ENCODE assay signal across 13 cellular contexts in genomic region chr4:140739971-140740370, GRCh38. TPM values are rescaled to one million over a fixed set of nuclear protein-coding genes. Genes with fewer than 3 reads are reported as not detected.
DNase-seq lines count a peak whose midpoint lies in the region; ATAC-seq and TF ChIP-seq lines count a peak whose summit lies in the region.
"Had no signal": no experiment of that assay in that cellular context is flagged by ENCODE, and none has a peak within 500 bp of the region (broad histone marks: within the 10 kb centered on the region; RNA-seq: fewer than 3 reads in every experiment).

No MANE protein-coding gene starts in this region.

- CTCF ChIA-PET in mammary epithelial cell (lab: Charles Lee; ENCODE audit: low non-redundant PET): no interaction called here

- peaks cover 16% of the 10 kb centered on the region for H3K36me3 Mint-ChIP-seq in stimulated activated memory B cell treated with anti-CD40 and anti-IgM and Interleukin-4, amounts not matched to agents 10 μg/mL and 1 μg/mL and 100 μg/mL, for 72 hours

- no peak overlapping the region for H3K4me3 ChIP-seq in breast epithelium
- H3K4me3 ChIP-seq in mammary epithelial cell (replicated peaks in 1 of 3; ENCODE audit: insufficient read depth in 1 of 3, low read depth in 2 of 3, low read length in 3 of 3): no peak overlapping the region
- no peak overlapping the region for H3K4me3 ChIP-seq in epithelial cell of proximal tubule (ENCODE audit: low read depth, low read length)
- H3K4me3 ChIP-seq in mesodermal cell (ENCODE audit: extremely low read depth, insufficient read depth, low read length, poor library complexity, severe bottlenecking): no peak overlapping the region
- H3K4me3 ChIP-seq: BLaER1 treated with 17β-estradiol and CSF1 and Interleukin-3, amounts not matched to agents 10 nM and 100 nM; PC-9 had no signal

- H3K9ac ChIP-seq in mammary epithelial cell (ENCODE audit: insufficient read depth, low read length): no peak overlapping the region
- H3K9ac ChIP-seq: BLaER1 treated with 17β-estradiol and CSF1 and Interleukin-3, amounts not matched to agents 10 nM and 100 nM had no signal

- intact Hi-C loops in breast epithelium (cut with DNase I; ENCODE audit: low total_unique reads): no loop called here
- intact Hi-C loops in mammary epithelial cell (cut with micrococcal nuclease): no loop called here

- no peak overlapping the region for H2AFZ ChIP-seq in mammary epithelial cell (ENCODE audit: low read depth, low read length)
- H2AFZ ChIP-seq: PC-9 had no signal

- no TSS peak for BruUV-seq in mammary epithelial cell (replicated peaks; lab: Mats Ljungman, UMichigan)

- H3K36me3 ChIP-seq in breast epithelium: no peaks in the 10 kb centered on the region
- H3K36me3 ChIP-seq in mammary epithelial cell (ENCODE audit: insufficient read depth, low read length): no peaks in the 10 kb centered on the region
- H3K36me3 ChIP-seq in mesodermal cell (ENCODE audit: control insufficient read depth, insufficient read depth, low read length): no peaks in the 10 kb centered on the region
- H3K36me3 ChIP-seq: BLaER1 treated with 17β-estradiol and CSF1 and Interleukin-3, amounts not matched to agents 10 nM and 100 nM had no signal

- H3K4me2 ChIP-seq in mammary epithelial cell (ENCODE audit: insufficient read depth, low read depth, low read length): no peak overlapping the region
- H3K4me2 ChIP-seq: BLaER1 treated with 17β-estradiol and CSF1 and Interleukin-3, amounts not matched to agents 10 nM and 100 nM; PC-9 had no signal

- no peak for TF ChIP-seq CTCF in breast epithelium (IDR thresholded peaks at IDR 0.05)
- no peak for TF ChIP-seq CTCF in mammary epithelial cell (conservative IDR thresholded peaks at IDR 0.05 in 1 of 2, IDR thresholded peaks at IDR 0.05 in 1 of 2; ENCODE audit: extremely low read depth in 1 of 2, insufficient read depth in 1 of 2, low read depth in 1 of 2, low read length in 2 of 2)
- no peak for TF ChIP-seq CTCF in epithelial cell of proximal tubule (conservative IDR thresholded peaks at IDR 0.05; ENCODE audit: low read depth, low read length)

- peak overlapping the region; percentile 95 for H3K27ac Mint-ChIP-seq in stimulated activated memory B cell treated with anti-CD40 and anti-IgM and Interleukin-4, amounts not matched to agents 10 μg/mL and 1 μg/mL and 100 μg/mL, for 72 hours

- H3K9me3 ChIP-seq in breast epithelium (no peaks in the 10 kb centered on the region), mammary epithelial cell (replicated peaks; ENCODE audit: insufficient read depth, low read length) (no peaks in the 10 kb centered on the region), mesodermal cell (ENCODE audit: control insufficient read depth, low read length) (no peaks in the 10 kb centered on the region)
- H3K9me3 ChIP-seq: BLaER1 treated with 17β-estradiol and CSF1 and Interleukin-3, amounts not matched to agents 10 nM and 100 nM had no signal

- in situ Hi-C loops in mammary epithelial cell (cut with MboI; ENCODE audit: low sequenced_read_pairs in 2 of 2): no loop called here

- H3K27me3 ChIP-seq in breast epithelium (no peaks in the 10 kb centered on the region), mammary epithelial cell (ENCODE audit: insufficient read depth, low read length) (no peaks in the 10 kb centered on the region)
- H3K27me3 ChIP-seq: BLaER1 treated with 17β-estradiol and CSF1 and Interleukin-3, amounts not matched to agents 10 nM and 100 nM had no signal

- no peaks in the 10 kb centered on the region for H4K20me1 ChIP-seq in mammary epithelial cell (ENCODE audit: insufficient read depth, low read length)

- no peak for TF ChIP-seq POLR2A in breast epithelium (IDR thresholded peaks at IDR 0.05)

- no peak overlapping the region for H3K4me3 Mint-ChIP-seq in stimulated activated memory B cell treated with anti-CD40 and anti-IgM and Interleukin-4, amounts not matched to agents 10 μg/mL and 1 μg/mL and 100 μg/mL, for 72 hours

- no peak for DNase-seq in breast epithelium (ENCODE audit: low spot score in 2 of 2)
- DNase-seq in mammary epithelial cell: no peak
- peak; percentile 59 for DNase-seq in epithelial cell of proximal tubule (ENCODE audit: low read depth)
- DNase-seq in activated gamma-delta T cell (lab: John Stamatoyannopoulos, UW): no peak
- DNase-seq in amygdala (lab: John Stamatoyannopoulos, UW): no peak
- no peak for DNase-seq in dedifferentiated amniotic fluid mesenchymal stem cell (ENCODE audit: extremely low spot score)
- DNase-seq: NCI-H1105 treated with DMSO at 0.1 percent for 48 hours, NCI-H1694 treated with DMSO at 0.1 percent for 48 hours, PC-9 had no signal

- dilution Hi-C loops in mammary epithelial cell (cut with HindIII; ENCODE audit: low sequenced_read_pairs): no loop called here

- ATAC-seq in stimulated activated memory B cell treated with anti-CD40 and anti-IgM and Interleukin-4, amounts not matched to agents 10 μg/mL and 1 μg/mL and 100 μg/mL, for 72 hours: no peak

- peaks cover 94% of the 10 kb centered on the region for H3K4me1 Mint-ChIP-seq in stimulated activated memory B cell treated with anti-CD40 and anti-IgM and Interleukin-4, amounts not matched to agents 10 μg/mL and 1 μg/mL and 100 μg/mL, for 72 hours

- H3K4me1 ChIP-seq in breast epithelium (peaks cover 0 to 15% of the 10 kb centered on the region in 2 donors), mammary epithelial cell (ENCODE audit: insufficient read depth, low read length) (peaks cover 49% of the 10 kb centered on the region), mesodermal cell (ENCODE audit: control insufficient read depth, insufficient read depth, low read length, poor library complexity, severe bottlenecking) (peaks cover 76% of the 10 kb centered on the region)

- H3K27ac ChIP-seq in breast epithelium (peak overlapping the region; percentile 36 to 66), mammary epithelial cell (ENCODE audit: insufficient read depth, low read depth, low read length) (no peak overlapping the region), mesodermal cell (ENCODE audit: low read depth, low read length, severe bottlenecking) (peak overlapping the region; percentile 85)
- H3K27ac ChIP-seq: 22Rv1; BLaER1 treated with 17β-estradiol and CSF1 and Interleukin-3, amounts not matched to agents 10 nM and 100 nM; PC-9 had no signal

- H3K27me3 Mint-ChIP-seq in stimulated activated memory B cell treated with anti-CD40 and anti-IgM and Interleukin-4, amounts not matched to agents 10 μg/mL and 1 μg/mL and 100 μg/mL, for 72 hours: no peaks in the 10 kb centered on the region

- no peaks in the 10 kb centered on the region for H3K9me3 Mint-ChIP-seq in stimulated activated memory B cell treated with anti-CD40 and anti-IgM and Interleukin-4, amounts not matched to agents 10 μg/mL and 1 μg/mL and 100 μg/mL, for 72 hours

- peaks cover 85% of the 10 kb centered on the region for H3K79me2 ChIP-seq in mammary epithelial cell (ENCODE audit: insufficient read depth, low read length)

RNA-seq across cellular contexts. Expression of gene TBC1D9, which starts 16.2 kb away (rescaled TPM):
- 100 to 1,000 TPM in 2 of 3 donors, 10 to 100 TPM in 1; 28.3 to 195 (median 152) TPM for total RNA-seq in breast epithelium
- total RNA-seq in mammary epithelial cell: 10 to 100 TPM; 23.5 to 42.8 TPM
- polyA plus RNA-seq in mammary epithelial cell: 12.8 TPM
- polyA minus RNA-seq in mammary epithelial cell: 27.8 TPM
- 15.1 and 20.3 TPM in 2 replicates for total RNA-seq in epithelial cell of proximal tubule
- polyA plus RNA-seq in mesodermal cell (2013, experiment 1 of 2): 22.8 TPM
- polyA plus RNA-seq in mesodermal cell (2013, experiment 2 of 2): 18.6 TPM
